In genomic region chr19:40578442-40578908, GRCh38 we compare ENCODE assay signal across 10 cellular contexts. TPM values are rescaled to one million over a fixed set of nuclear protein-coding genes. Genes with fewer than 3 reads are reported as not detected.
A peak's percentile ranks its signal among the peaks of the same experiment; 100 is the strongest.
DNase-seq lines count a peak whose midpoint lies in the region; ATAC-seq and TF ChIP-seq lines count a peak whose summit lies in the region.
"Had no signal": no experiment of that assay in that cellular context is flagged by ENCODE, and none has a peak within 500 bp of the region (broad histone marks: within the 10 kb centered on the region; RNA-seq: fewer than 3 reads in every experiment).

No MANE protein-coding gene starts in this region.

- H3K4me1 Mint-ChIP-seq in CD4-positive, CD25-positive, alpha-beta regulatory T cell, result peaks cover 8 to 48% (median 18%) of the 10 kb centered on the region in 4 donors
- peaks cover 24% of the 10 kb centered on the region for H3K4me1 Mint-ChIP-seq in T-helper 17 cell

- peaks cover 25% of the 10 kb centered on the region for H3K36me3 Mint-ChIP-seq in CD4-positive, CD25-positive, alpha-beta regulatory T cell
- H3K36me3 Mint-ChIP-seq in T-helper 17 cell (ENCODE audit: low read depth), result peaks cover 7% of the 10 kb centered on the region

- DNase-seq in CD4-positive, CD25-positive, alpha-beta regulatory T cell, result no peak
- DNase-seq in HEK293T (ENCODE audit: extremely low spot score) (peak; percentile 72), T-helper 17 cell (no peak), iPS-NIHi7 (ENCODE audit: extremely low spot score) (peak; percentile 86), gastrocnemius medialis (no peak), GM10248 (ENCODE audit: extremely low spot score) (no peak), coronary artery (ENCODE audit: low spot score) (no peak)
- DNase-seq in effector memory CD4-positive, alpha-beta T cell, result no peak
- DNase-seq: SHP77 treated with DMSO at 0.1 percent for 48 hours had no signal

- no peak overlapping the region for H3K4me3 ChIP-seq in CD4-positive, CD25-positive, alpha-beta regulatory T cell (ENCODE audit: low read depth, low read length)
- no peak overlapping the region for H3K4me3 ChIP-seq in effector memory CD4-positive, alpha-beta T cell (ENCODE audit: insufficient read depth, low read depth, low read length, poor library complexity, severe bottlenecking)
- H3K4me3 ChIP-seq in gastrocnemius medialis (no peak overlapping the region), coronary artery (no peak overlapping the region)

- POLR2A ChIA-PET in HEK293T (lab: Yijun Ruan, JAX) (interaction anchor here (1.5 to 1.6 kb wide), 2 partner anchors 16 to 20 kb away, joined by 5 read pairs; no protein-coding TSS in a partner anchor), GM10248 (lab: Yijun Ruan, JAX) (no interaction called here)

- H3K36me3 ChIP-seq in CD4-positive, CD25-positive, alpha-beta regulatory T cell (ENCODE audit: control insufficient read depth, insufficient read depth, low read length), result peaks cover 44% of the 10 kb centered on the region
- peaks cover 35% of the 10 kb centered on the region for H3K36me3 ChIP-seq in effector memory CD4-positive, alpha-beta T cell (ENCODE audit: control insufficient read depth, insufficient read depth, low read length)
- peaks cover 0 to 17% of the 10 kb centered on the region in 2 donors for H3K36me3 ChIP-seq in gastrocnemius medialis

- CTCF ChIA-PET in HEK293T (lab: Yijun Ruan, JAX), result interaction anchor here (0.6 kb wide), 2 partner anchors 101 to 173 kb away, joined by 3 to 4 read pairs; no protein-coding TSS in a partner anchor
- CTCF ChIA-PET in GM10248 (lab: Yijun Ruan, JAX), result interaction anchor here (0.8 to 1.5 kb wide), 3 partner anchors 8 to 273 kb away, joined by 3 to 7 read pairs (median 3); no protein-coding TSS in a partner anchor

- H3K4me1 ChIP-seq in CD4-positive, CD25-positive, alpha-beta regulatory T cell (ENCODE audit: control insufficient read depth, insufficient read depth, low read length, poor library complexity, severe bottlenecking), result peaks cover 28% of the 10 kb centered on the region
- H3K4me1 ChIP-seq in effector memory CD4-positive, alpha-beta T cell (ENCODE audit: control insufficient read depth, insufficient read depth, low read length, poor library complexity, severe bottlenecking), result peaks cover 24% of the 10 kb centered on the region
- H3K4me1 ChIP-seq in gastrocnemius medialis, result peaks cover 4 to 13% of the 10 kb centered on the region in 2 donors

- peak overlapping the region; percentile 91 to 97 (median 92) for H3K4me3 Mint-ChIP-seq in CD4-positive, CD25-positive, alpha-beta regulatory T cell
- peak overlapping the region; percentile 95 for H3K4me3 Mint-ChIP-seq in T-helper 17 cell

- H3K27ac Mint-ChIP-seq in CD4-positive, CD25-positive, alpha-beta regulatory T cell, result peak overlapping the region in 2 of 3 donors; percentile 84 to 91
- peak overlapping the region; percentile 94 for H3K27ac Mint-ChIP-seq in T-helper 17 cell

- H3K9me3 Mint-ChIP-seq in CD4-positive, CD25-positive, alpha-beta regulatory T cell, result no peaks in the 10 kb centered on the region

- in situ Hi-C loops in gastrocnemius medialis (cut with MboI; ENCODE audit: low sequenced_read_pairs in 4 of 4), result no loop called here

- H3K27ac ChIP-seq in CD4-positive, CD25-positive, alpha-beta regulatory T cell (ENCODE audit: insufficient read depth, low read length, poor library complexity, severe bottlenecking), result no peak overlapping the region
- no peak overlapping the region for H3K27ac ChIP-seq in effector memory CD4-positive, alpha-beta T cell (ENCODE audit: insufficient read depth, low read length, poor library complexity, severe bottlenecking)
- H3K27ac ChIP-seq in gastrocnemius medialis (no peak overlapping the region), coronary artery (no peak overlapping the region)
- H3K27ac ChIP-seq: epithelial cell of prostate had no signal

- ATAC-seq in CD4-positive, CD25-positive, alpha-beta regulatory T cell (ENCODE audit: low read depth in 2 of 2), result no peak
- no peak for ATAC-seq in T-helper 17 cell
- ATAC-seq in gastrocnemius medialis, result no peak

- TF ChIP-seq CTCF in gastrocnemius medialis (IDR thresholded peaks at IDR 0.05 in 4 of 5, conservative IDR thresholded peaks at IDR 0.05 in 1 of 5) (no peak), GM10248 (IDR thresholded peaks at IDR 0.05; ENCODE audit: control extremely low read depth, extremely low read depth, low read depth, missing control alignments) (no peak), coronary artery (IDR thresholded peaks at IDR 0.05) (no peak)

- intact Hi-C loops in gastrocnemius medialis (cut with DNase I; ENCODE audit: low total_unique reads), result no loop called here

- H3K9me3 ChIP-seq in CD4-positive, CD25-positive, alpha-beta regulatory T cell (ENCODE audit: control insufficient read depth in 2 of 2, low read length in 2 of 2), result no peaks in the 10 kb centered on the region
- H3K9me3 ChIP-seq in T-helper 17 cell (ENCODE audit: control insufficient read depth, low read length, poor library complexity, severe bottlenecking) (no peaks in the 10 kb centered on the region), gastrocnemius medialis (no peaks in the 10 kb centered on the region)
- H3K9me3 ChIP-seq in effector memory CD4-positive, alpha-beta T cell (ENCODE audit: control insufficient read depth, low read length), result no peaks in the 10 kb centered on the region

- H3K27me3 ChIP-seq in CD4-positive, CD25-positive, alpha-beta regulatory T cell (ENCODE audit: control insufficient read depth, insufficient read depth, low read length), result no peaks in the 10 kb centered on the region
- no peaks in the 10 kb centered on the region for H3K27me3 ChIP-seq in effector memory CD4-positive, alpha-beta T cell (replicated peaks; ENCODE audit: control insufficient read depth, insufficient read depth, low read length, poor library complexity, severe bottlenecking)
- no peaks in the 10 kb centered on the region for H3K27me3 ChIP-seq in gastrocnemius medialis

- no peak for TF ChIP-seq POLR2A in gastrocnemius medialis (IDR thresholded peaks at IDR 0.05)

- no peaks in the 10 kb centered on the region for H3K27me3 Mint-ChIP-seq in CD4-positive, CD25-positive, alpha-beta regulatory T cell
- H3K27me3 Mint-ChIP-seq in T-helper 17 cell, result no peaks in the 10 kb centered on the region

TF ChIP-seq in HEK293T, 16 proteins besides CTCF, POLR2A, EP300 and RAD21:
- no peak for TF ChIP-seq FOXK2 (IDR thresholded peaks at IDR 0.05)
- no peak for TF ChIP-seq FOXM1 (IDR thresholded peaks at IDR 0.05; ENCODE audit: borderline replicate concordance)
- TF ChIP-seq CTBP1 (IDR thresholded peaks at IDR 0.05; ENCODE audit: borderline replicate concordance), result no peak
- peak; percentile 61 for TF ChIP-seq L3MBTL2 (conservative IDR thresholded peaks at IDR 0.05)
- TF ChIP-seq ELF4 (IDR thresholded peaks at IDR 0.05), result peak; percentile 33; the same call in 1 of the 2 replicates
- no peak for TF ChIP-seq TARDBP (IDR thresholded peaks at IDR 0.05)

RNA-seq across cellular contexts. Expression of gene SHKBP1, which starts 1.8 kb away (rescaled TPM):
- total RNA-seq in CD4-positive, CD25-positive, alpha-beta regulatory T cell, result 195 TPM
- polyA plus RNA-seq in CD4-positive, CD25-positive, alpha-beta regulatory T cell, result 100 to 1,000 TPM; 120 to 172 (median 151) TPM
- 100 to 1,000 TPM; 124 to 141 TPM for total RNA-seq in T-helper 17 cell
- total RNA-seq in gastrocnemius medialis, result 10 to 100 TPM; 11.1 to 24.5 (median 23.6) TPM

RNA-seq across cellular contexts. Expression of gene LTBP4, which starts 22.7 kb away (rescaled TPM):
- 115 TPM for total RNA-seq in CD4-positive, CD25-positive, alpha-beta regulatory T cell
- polyA plus RNA-seq in CD4-positive, CD25-positive, alpha-beta regulatory T cell, result 10 to 100 TPM; 20.7 to 32.0 (median 26.7) TPM
- total RNA-seq in T-helper 17 cell (100 to 1,000 TPM; 198 to 230 TPM), gastrocnemius medialis (10 to 100 TPM; 34.4 to 46.7 (median 40.5) TPM)

Comparison
In these comparisons a context has a peak if more than half of its experiments do, and no peak if none do; other contexts are left out.
1. DNase-seq: peak in HEK293T (single experiment) and iPS-NIHi7 (single experiment); none in CD4-positive, CD25-positive, alpha-beta regulatory T cell (0 of 3), T-helper 17 cell (0 of 3), effector memory CD4-positive, alpha-beta T cell (0 of 3), gastrocnemius medialis (0 of 2), GM10248 (single experiment) and coronary artery (single experiment).